Comparison of ENCODE assay signal across 12 cellular contexts in genomic region chr17:351436-351713, GRCh38. TPM values are rescaled to one million over a fixed set of nuclear protein-coding genes. Genes with fewer than 3 reads are reported as not detected.
A peak's percentile ranks its signal among the peaks of the same experiment; 100 is the strongest.
DNase-seq lines count a peak whose midpoint lies in the region; ATAC-seq, FAIRE-seq and TF ChIP-seq lines count a peak whose summit lies in the region.
"Had no signal": no experiment of that assay in that cellular context is flagged by ENCODE, and none has a peak within 500 bp of the region (broad histone marks: within the 10 kb centered on the region; RNA-seq: fewer than 3 reads in every experiment).

No MANE protein-coding gene starts in this region.

- peak overlapping the region; percentile 44; the same call in 1 of the 2 replicates for H2BK5ac ChIP-seq in H1 (ENCODE audit: low read depth, low read length)

- no peak for TF ChIP-seq POLR2A in H1 (IDR thresholded peaks at IDR 0.05; ENCODE audit: control extremely low read depth in 1 of 2, low read depth in 2 of 2, low read length in 2 of 2)
- TF ChIP-seq POLR2A in thyroid gland (IDR thresholded peaks at IDR 0.05), result no peak

- no peak overlapping the region for H3K14ac ChIP-seq in H1 (ENCODE audit: insufficient read length)

- H2BK120ac ChIP-seq in H1 (replicated peaks; ENCODE audit: low read depth, low read length), result no peak overlapping the region

- no peak overlapping the region for H3K27ac ChIP-seq in H1 (ENCODE audit: low read depth, low read length)
- peak overlapping the region; percentile 83 to 95 (median 89) for H3K27ac ChIP-seq in thyroid gland

- H3K27me3 ChIP-seq in H1 (replicated peaks in 1 of 4; ENCODE audit: control insufficient read depth in 3 of 4, extremely low read depth in 1 of 4, insufficient read depth in 3 of 4, low read length in 3 of 4) (no peaks in the 10 kb centered on the region), mucosa of stomach (ENCODE audit: control insufficient read depth, insufficient read depth, low read length) (no peaks in the 10 kb centered on the region), thyroid gland (no peaks in the 10 kb centered on the region)

- H2BK15ac ChIP-seq in H1 (ENCODE audit: low read length), result no peak overlapping the region

- H4K5ac ChIP-seq in H1 (ENCODE audit: insufficient read length, low read depth, low read length), result no peak overlapping the region

- H3K9me3 ChIP-seq in H1 (ENCODE audit: insufficient read depth in 2 of 2, low read depth in 1 of 2, low read length in 1 of 2) (peaks cover 3 to 11% of the 10 kb centered on the region in 2 experiments; a peak in 2 of 4 replicates), mucosa of stomach (ENCODE audit: control insufficient read depth, low read length) (no peaks in the 10 kb centered on the region), thyroid gland (no peaks in the 10 kb centered on the region)
- H3K9me3 ChIP-seq: thoracic aorta had no signal

- H3K9ac ChIP-seq in H1 (replicated peaks in 1 of 4; ENCODE audit: extremely low read depth in 1 of 4, low read depth in 3 of 4, low read length in 3 of 4), result no peak overlapping the region
- H3K9ac ChIP-seq in mucosa of stomach (ENCODE audit: low read length), result peak overlapping the region; percentile 82

- TF ChIP-seq CTCF in H1 (IDR thresholded peaks at IDR 0.05; ENCODE audit: control extremely low read depth in 1 of 3, insufficient read depth in 1 of 3, low read depth in 1 of 3, low read length in 3 of 3) (no peak), thyroid gland (IDR thresholded peaks at IDR 0.05) (no peak), foreskin fibroblast (IDR thresholded peaks at IDR 0.05; ENCODE audit: low read depth, low read length) (no peak)

- DNase-seq in NCI-H2171 treated with DMSO at 0.1 percent for 48 hours (lab: John Stamatoyannopoulos, UW) (peak; percentile 38), NCI-H2171 (lab: John Stamatoyannopoulos, UW) (no peak), H1 (ENCODE audit: low read depth in 1 of 2, low spot score in 2 of 2) (no peak), thyroid gland (no peak), foreskin fibroblast (no peak)
- DNase-seq in activated CD4-positive, alpha-beta T cell treated with anti-CD3 and anti-CD28 coated beads, Interleukin-2, amount 50 U/mL, for 1 hour, result no peak
- DNase-seq: 8988T; activated naive CD8-positive, alpha-beta T cell treated with anti-CD3 and anti-CD28 coated beads, Interleukin-2, amount 50 U/mL, for 24 hours had no signal

- H2BK12ac ChIP-seq in H1 (ENCODE audit: low read depth, low read length), result 0 out of 2 replicates have a peak overlapping the region, but pooled peaks have one; percentile 42

- H3K79me1 ChIP-seq in H1 (ENCODE audit: low read depth, low read length), result no peaks in the 10 kb centered on the region

- H3K4me2 ChIP-seq in H1 (ENCODE audit: insufficient read depth in 1 of 2, low read depth in 2 of 2, low read length in 2 of 2), result no peak overlapping the region

- 93 to 100% methylated on average over 3 to 6 of the region's 6 CpGs for WGBS in H1 (ENCODE audit: extremely low coverage in 1 of 2, insufficient coverage in 1 of 2, insufficient read length in 1 of 2, insufficient replicate concordance in 2 of 2, low coverage in 1 of 2, low lambda C conversion rate in 2 of 2, missing lambda C conversion rate in 1 of 2), 2 experiments
- WGBS in thyroid gland, 2 donors, result 77 to 79% methylated on average over 6 of the region's 6 CpGs

- no peak overlapping the region for H2BK20ac ChIP-seq in H1 (ENCODE audit: low read length)

- no peaks in the 10 kb centered on the region for H4K20me1 ChIP-seq in H1 (replicated peaks in 1 of 2; ENCODE audit: control insufficient read depth in 1 of 2, insufficient read depth in 2 of 2, low read length in 2 of 2)

- H3K18ac ChIP-seq in H1 (ENCODE audit: extremely low read depth, low read length), result no peak overlapping the region

- no peak for TF ChIP-seq RAD21 in H1 (IDR thresholded peaks at IDR 0.05 in 1 of 2, conservative IDR thresholded peaks at IDR 0.05 in 1 of 2; ENCODE audit: low read depth in 2 of 2, low read length in 2 of 2)

- H2AFZ ChIP-seq in H1 (ENCODE audit: low read length), result no peak overlapping the region

- intact Hi-C loops in thyroid gland (cut with DNase I), result no loop called here

- H3K36me3 ChIP-seq in H1 (ENCODE audit: control insufficient read depth in 2 of 4, insufficient read depth in 4 of 4, low read length in 3 of 4), result no peaks in the 10 kb centered on the region
- no peaks in the 10 kb centered on the region for H3K36me3 ChIP-seq in mucosa of stomach (ENCODE audit: control insufficient read depth, insufficient read depth, low read length)
- no peaks in the 10 kb centered on the region for H3K36me3 ChIP-seq in thyroid gland
- H3K36me3 ChIP-seq: thoracic aorta had no signal

- no peak overlapping the region for H3K23ac ChIP-seq in H1 (ENCODE audit: insufficient read length)

- no peak overlapping the region for H3K4ac ChIP-seq in H1 (replicated peaks; ENCODE audit: insufficient read length, low read depth, low read length)

- no peak overlapping the region for H4K8ac ChIP-seq in H1 (ENCODE audit: extremely low read depth, insufficient read depth, low read length)

- no peak for TF ChIP-seq EP300 in H1 (IDR thresholded peaks at IDR 0.05; ENCODE audit: borderline replicate concordance in 1 of 2, low read depth in 2 of 2, low read length in 2 of 2)

- peaks cover 0 to 9% (median 3%) of the 10 kb centered on the region in 4 experiments; a peak in 4 of 7 replicates for H3K4me1 ChIP-seq in H1 (replicated peaks in 1 of 4; ENCODE audit: control insufficient read depth in 3 of 4, insufficient read depth in 4 of 4, low read length in 3 of 4)
- peaks cover 72% of the 10 kb centered on the region for H3K4me1 ChIP-seq in mucosa of stomach (ENCODE audit: control insufficient read depth, insufficient read depth, low read length)
- H3K4me1 ChIP-seq in thyroid gland, result peaks cover 66 to 82% of the 10 kb centered on the region in 2 donors

- H2AK5ac ChIP-seq in H1 (ENCODE audit: low read depth, low read length), result no peak overlapping the region

- H3K23me2 ChIP-seq in H1 (ENCODE audit: low read depth, low read length), result peaks cover 2% of the 10 kb centered on the region; the same call in 1 of the 2 replicates

- ATAC-seq in HG03108 (IDR thresholded peaks at IDR 0.05; ENCODE audit: unreplicated experiment), result no peak
- ATAC-seq: activated naive CD8-positive, alpha-beta T cell treated with anti-CD3 and anti-CD28 coated beads, Interleukin-2, amount 50 U/mL, for 24 hours had no signal

- FAIRE-seq in H1 (lab: Jason Lieb, UNC), result no peak
- FAIRE-seq: GM19239 had no signal

- no peak overlapping the region for H3K4me3 ChIP-seq in H1 (ENCODE audit: extremely low read depth in 1 of 4, insufficient read depth in 2 of 4, low read depth in 3 of 4, low read length in 4 of 4)
- peak overlapping the region; percentile 56 for H3K4me3 ChIP-seq in mucosa of stomach (ENCODE audit: low read length)
- H3K4me3 ChIP-seq in thyroid gland (replicated peaks in 1 of 3), result no peak overlapping the region
- no peak overlapping the region for H3K4me3 ChIP-seq in foreskin fibroblast (ENCODE audit: low read depth in 1 of 2, low read length in 2 of 2)
- H3K4me3 ChIP-seq: thoracic aorta had no signal

- no peak overlapping the region for H4K91ac ChIP-seq in H1 (replicated peaks; ENCODE audit: insufficient read length, low read length)

- POLR2A ChIA-PET in H1 (lab: Charles Lee; ENCODE audit: partially characterized antibody), result no interaction called here

- CTCF ChIA-PET in H1 (lab: Charles Lee; ENCODE audit: partially characterized antibody), result interaction anchor here (1.1 to 1.3 kb wide), 2 partner anchors 43 to 186 kb away, joined by 3 to 7 read pairs; no protein-coding TSS in a partner anchor

- H3K56ac ChIP-seq in H1 (replicated peaks; ENCODE audit: insufficient read length, low read depth, low read length), result no peak overlapping the region

- H3K79me2 ChIP-seq in H1 (ENCODE audit: control insufficient read depth in 1 of 2, insufficient read depth in 2 of 2, low read length in 2 of 2), result no peaks in the 10 kb centered on the region

TF ChIP-seq in H1, 55 proteins besides CTCF, POLR2A, EP300 and RAD21:
- no peak for TF ChIP-seq SAP30 (IDR thresholded peaks at IDR 0.05; ENCODE audit: insufficient read depth, insufficient replicate concordance, low read length)
- TF ChIP-seq CHD2 (IDR thresholded peaks at IDR 0.05; ENCODE audit: low read length), result no peak
- no peak for TF ChIP-seq CREB1 (IDR thresholded peaks at IDR 0.05)
- TF ChIP-seq ZNF274 (IDR thresholded peaks at IDR 0.05; ENCODE audit: borderline replicate concordance, extremely low read depth, low read length), result no peak
- TF ChIP-seq CTBP2 (IDR thresholded peaks at IDR 0.05; ENCODE audit: borderline replicate concordance, insufficient read depth, insufficient read length, low read length), result no peak
- TF ChIP-seq MAFK (IDR thresholded peaks at IDR 0.05; ENCODE audit: low read depth, low read length), result no peak
- no peak for TF ChIP-seq JUN (IDR thresholded peaks at IDR 0.05; ENCODE audit: low read depth, low read length)
- no peak for TF ChIP-seq GABPA (IDR thresholded peaks at IDR 0.05; ENCODE audit: borderline replicate concordance, insufficient read depth, low read length)
- no peak for TF ChIP-seq RBBP5 (IDR thresholded peaks at IDR 0.05; ENCODE audit: borderline replicate concordance, low read depth, low read length)
- no peak for TF ChIP-seq HDAC2 (IDR thresholded peaks at IDR 0.05; ENCODE audit: borderline replicate concordance in 1 of 2, low read depth in 2 of 2, low read length in 2 of 2)
- no peak for TF ChIP-seq RNF2 (IDR thresholded peaks at IDR 0.05; ENCODE audit: borderline replicate concordance, low read depth, low read length, missing control alignments, poor library complexity, severe bottlenecking)
- no peak for TF ChIP-seq NANOG (IDR thresholded peaks at IDR 0.05; ENCODE audit: insufficient read depth, low read depth, low read length, poor library complexity, severe bottlenecking)
- no peak for TF ChIP-seq KDM1A (IDR thresholded peaks at IDR 0.05; ENCODE audit: borderline replicate concordance, low read length)
- no peak for TF ChIP-seq NRF1 (IDR thresholded peaks at IDR 0.05; ENCODE audit: low read depth, low read length)

RNA-seq across cellular contexts. Expression of gene RPH3AL, which starts 1.2 kb away (rescaled TPM):
- 5.6 and 6.1 TPM in 2 replicates for total RNA-seq in H1 (2021; fragmentation: NEBNext Ultra II Directional; extraction: Animal tissue kit (Norgen Biotek cat#: 25700))
- polyA plus RNA-seq in H1 (2011; rRNA removed), result 5.8 and 10.7 TPM in 2 replicates
- 6.1 TPM for polyA plus RNA-seq in H1 (2011; cell fraction: cytosol; rRNA removed)
- polyA plus RNA-seq in H1 (2011; cell fraction: nucleus; rRNA removed), result 8.3 TPM
- 4.1 to 6.5 TPM (median 4.9 TPM) in 4 replicates for polyA plus RNA-seq in H1 (2012, experiment 1 of 2)
- 6.6 TPM for polyA plus RNA-seq in H1 (2012, experiment 2 of 2)
- polyA plus RNA-seq in H1 (2013, experiment 1 of 2), result 3.9 TPM
- 4.0 TPM for polyA plus RNA-seq in H1 (2013, experiment 2 of 2)
- polyA minus RNA-seq in H1 (2011; rRNA and poly(A)+ RNA removed), result 2.3 and 2.7 TPM in 2 replicates
- 4.3 TPM for polyA minus RNA-seq in H1 (2011; cell fraction: cytosol; rRNA and poly(A)+ RNA removed)
- polyA minus RNA-seq in H1 (2011; cell fraction: nucleus; rRNA and poly(A)+ RNA removed), result 9.9 TPM
- 10 to 100 TPM; 19.1 to 47.7 (median 42.5) TPM for total RNA-seq in thyroid gland
